In the genomic region with DNA sequence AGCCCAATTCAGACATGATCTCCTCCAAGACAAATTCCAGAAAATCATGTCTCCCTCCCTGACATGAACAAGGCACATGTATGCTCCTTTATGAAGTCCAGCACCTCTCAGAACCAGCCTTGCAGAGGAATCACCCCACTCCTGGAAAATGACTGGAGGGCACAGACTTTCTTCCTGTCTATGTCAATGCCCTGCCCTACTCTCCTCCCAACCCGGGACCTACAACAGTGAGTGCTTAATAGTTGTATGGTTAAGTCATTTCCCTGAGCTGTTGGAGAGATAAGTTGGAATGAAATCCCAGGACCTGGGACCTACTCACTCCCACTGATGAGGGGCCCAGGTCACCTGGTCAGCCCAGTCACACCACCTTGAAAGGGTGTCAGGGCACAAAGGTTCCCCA, we compare ENCODE assay signal across 18 cellular contexts.
DNase-seq lines count a peak whose midpoint lies in the region; ATAC-seq and TF ChIP-seq lines count a peak whose summit lies in the region.
"Had no signal": no experiment of that assay in that cellular context is flagged by ENCODE, and none has a peak within 500 bp of the region (broad histone marks: within the 10 kb centered on the region; RNA-seq: fewer than 3 reads in every experiment).

No MANE protein-coding gene starts in this region.

- H3K4me2 ChIP-seq in Karpas-422 (ENCODE audit: low read depth, low read length, poor library complexity, severe bottlenecking) = no peak overlapping the region
- H3K4me2 ChIP-seq: GM23338 had no signal

- CTCF ChIA-PET in HEK293T (lab: Yijun Ruan, JAX) = interaction anchor here (0.7 kb wide), 1 partner anchor 10 kb away, joined by 4 read pairs; no protein-coding TSS in a partner anchor

- H3K9me3 ChIP-seq in Karpas-422 (ENCODE audit: low read length) (no peaks in the 10 kb centered on the region), endodermal cell (ENCODE audit: control insufficient read depth, low read length) (no peaks in the 10 kb centered on the region)
- H3K9me3 ChIP-seq: BE2C, HAP-1 had no signal

- no peaks in the 10 kb centered on the region for H3K36me3 ChIP-seq in Karpas-422 (ENCODE audit: insufficient read depth, low read length)
- no peaks in the 10 kb centered on the region for H3K36me3 ChIP-seq in endodermal cell (ENCODE audit: control insufficient read depth, insufficient read depth, low read length)
- H3K36me3 ChIP-seq: BE2C, HAP-1 had no signal

- DNase-seq in ELR (ENCODE audit: low read depth) (peak; percentile 54), Karpas-422 (no peak), endodermal cell (no peak), osteocyte (ENCODE audit: extremely low spot score, unreplicated experiment) (no peak), HEK293T (ENCODE audit: extremely low spot score) (no peak), ureter (ENCODE audit: low spot score) (no peak)
- DNase-seq: BE2C; DMS53; NCI-H1092 treated with DMSO at 0.1 percent for 48 hours; NCI-H1436 treated with DMSO at 0.1 percent for 48 hours; NCI-H1930; NCI-H524; NCI-H774; NK-92 treated with Interleukin-12 subunit alpha and Interleukin-12 subunit beta, amount 100 ng/mL, for 24 hours had no signal

- POLR2A ChIA-PET in HEK293T (lab: Yijun Ruan, JAX) = no interaction called here

- H3K27me3 Mint-ChIP-seq in endodermal cell (ENCODE audit: insufficient read depth) (no peaks in the 10 kb centered on the region), osteocyte (ENCODE audit: unreplicated experiment) (no peaks in the 10 kb centered on the region)

- no peaks in the 10 kb centered on the region for H3K79me2 ChIP-seq in Karpas-422 (ENCODE audit: low read length)

- no peak for ATAC-seq in GM21825 (IDR thresholded peaks at IDR 0.05; ENCODE audit: unreplicated experiment)
- ATAC-seq: GM23338, SK-N-SH treated with all-trans-retinoic acid at 6 μM for 48 hours had no signal

- H3K27ac ChIP-seq in Karpas-422 (ENCODE audit: low read length) (peak overlapping the region; percentile 88), endodermal cell (ENCODE audit: low read depth, low read length) (no peak overlapping the region)

- H3K4me1 ChIP-seq in Karpas-422 (ENCODE audit: low read length) (peaks cover 54% of the 10 kb centered on the region), endodermal cell (ENCODE audit: control insufficient read depth, insufficient read depth, low read length) (peaks cover 12% of the 10 kb centered on the region)

- no peak overlapping the region for H2AFZ ChIP-seq in Karpas-422 (ENCODE audit: low read length)
- H2AFZ ChIP-seq: GM23338 had no signal

- no peaks in the 10 kb centered on the region for H4K20me1 ChIP-seq in Karpas-422 (ENCODE audit: insufficient read depth, low read depth, low read length)

- no peaks in the 10 kb centered on the region for H3K9me2 ChIP-seq in Karpas-422 (replicated peaks; ENCODE audit: insufficient read depth, low read length)

- H3K27me3 ChIP-seq in Karpas-422 (ENCODE audit: low read length) (no peaks in the 10 kb centered on the region), endodermal cell (ENCODE audit: control insufficient read depth, insufficient read depth, low read length, poor library complexity, severe bottlenecking) (no peaks in the 10 kb centered on the region)
- H3K27me3 ChIP-seq: BE2C had no signal

- no peak overlapping the region for H3K4me3 Mint-ChIP-seq in endodermal cell
- H3K4me3 Mint-ChIP-seq in osteocyte (ENCODE audit: unreplicated experiment) = no peak overlapping the region
- H3K4me3 Mint-ChIP-seq: GM23338 had no signal

- H3K27ac Mint-ChIP-seq in endodermal cell (peak overlapping the region; percentile 21), osteocyte (ENCODE audit: unreplicated experiment) (peak overlapping the region; percentile 34)
- H3K27ac Mint-ChIP-seq: GM23338 had no signal

- H3K9ac ChIP-seq in Karpas-422 (ENCODE audit: low read length) = peak overlapping the region; percentile 21; the same call in 1 of the 2 replicates
- no peak overlapping the region for H3K9ac ChIP-seq in endodermal cell (ENCODE audit: extremely low read depth, low read length, poor library complexity, severe bottlenecking)

- WGBS in endodermal cell (ENCODE audit: insufficient coverage in 1 of 2, insufficient read length in 1 of 2), 2 experiments = 100% methylated on average over 1 of the region's 1 CpG; no CpG with 5 or more reads in 1 of the 2 experiments

- H3K9me3 Mint-ChIP-seq in endodermal cell (no peaks in the 10 kb centered on the region), osteocyte (ENCODE audit: unreplicated experiment) (peaks cover 3% of the 10 kb centered on the region)
- H3K9me3 Mint-ChIP-seq: GM23338 had no signal

- H3K36me3 Mint-ChIP-seq in endodermal cell (ENCODE audit: low read depth) (no peaks in the 10 kb centered on the region), osteocyte (ENCODE audit: unreplicated experiment) (no peaks in the 10 kb centered on the region)

- H3K4me1 Mint-ChIP-seq in endodermal cell (peaks cover 35% of the 10 kb centered on the region), osteocyte (ENCODE audit: unreplicated experiment) (peaks cover 89% of the 10 kb centered on the region)

- no peak overlapping the region for H3K4me3 ChIP-seq in Karpas-422 (ENCODE audit: low read length)
- H3K4me3 ChIP-seq in endodermal cell (ENCODE audit: low read length) = no peak overlapping the region
- H3K4me3 ChIP-seq: GM23338, HAP-1 had no signal

- no peak for TF ChIP-seq CTCF in endodermal cell (conservative IDR thresholded peaks at IDR 0.05)
- TF ChIP-seq CTCF in osteocyte (IDR thresholded peaks at IDR 0.05) = no peak

TF ChIP-seq in HEK293T, 16 proteins besides CTCF, POLR2A, EP300 and RAD21:
- no peak for TF ChIP-seq BHLHE40 (IDR thresholded peaks at IDR 0.05; ENCODE audit: borderline replicate concordance)
- no peak for TF ChIP-seq L3MBTL2 (conservative IDR thresholded peaks at IDR 0.05)
- no peak for TF ChIP-seq ZNF384 (IDR thresholded peaks at IDR 0.05)
- no peak for TF ChIP-seq NFRKB (IDR thresholded peaks at IDR 0.05)
